10 cellular contexts compared by ENCODE assay signal in the genomic region with DNA sequence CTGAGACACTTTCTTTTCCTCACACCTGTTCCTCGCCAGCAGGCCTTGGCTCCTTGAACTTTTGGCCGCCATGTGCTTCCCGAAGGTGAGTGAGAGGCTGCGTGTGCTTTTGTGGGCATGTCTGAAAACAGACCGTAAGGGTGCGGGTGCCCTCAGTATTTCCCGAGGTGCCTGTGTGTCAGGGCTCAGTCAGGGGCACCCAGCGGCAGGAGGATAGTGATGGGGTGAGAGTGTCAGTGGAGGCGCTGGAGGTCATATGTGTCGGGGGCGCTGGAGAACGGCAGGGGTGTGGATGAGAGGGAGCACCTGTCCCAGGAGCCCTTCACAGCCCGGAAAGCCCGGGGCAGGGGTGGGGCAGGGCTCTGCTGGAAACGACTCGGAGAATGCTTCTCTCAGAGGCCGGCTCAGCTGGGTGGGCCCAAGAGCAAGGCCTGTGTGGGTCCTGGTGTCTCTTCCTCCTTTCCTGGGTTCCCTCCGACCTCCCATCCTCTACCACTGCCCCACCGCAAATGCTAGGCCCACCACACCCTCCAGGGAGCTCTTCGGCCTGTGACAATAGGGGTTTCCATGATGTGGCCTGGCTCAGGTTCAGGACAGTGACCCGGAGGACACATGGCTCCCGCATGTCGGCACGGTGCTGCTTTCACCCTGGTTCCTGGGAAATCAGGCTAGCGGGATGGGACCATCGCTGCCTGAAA. TPM values are rescaled to one million over a fixed set of nuclear protein-coding genes. Genes with fewer than 3 reads are reported as not detected.
A peak's percentile ranks its signal among the peaks of the same experiment; 100 is the strongest.
DNase-seq lines count a peak whose midpoint lies in the region; ATAC-seq and TF ChIP-seq lines count a peak whose summit lies in the region.
"Had no signal": no experiment of that assay in that cellular context is flagged by ENCODE, and none has a peak within 500 bp of the region (broad histone marks: within the 10 kb centered on the region; RNA-seq: fewer than 3 reads in every experiment).

No MANE protein-coding gene starts in this region.

- ATAC-seq in Panc1 (peak; percentile 22; the same call in 1 of the 2 replicates), GM19324 (IDR thresholded peaks at IDR 0.05; ENCODE audit: low FRiP score, unreplicated experiment) (no peak), GM18909 (IDR thresholded peaks at IDR 0.05; ENCODE audit: poor library complexity, unreplicated experiment) (no peak), GM21529 (IDR thresholded peaks at IDR 0.05; ENCODE audit: unreplicated experiment) (no peak)

- no peaks in the 10 kb centered on the region for H3K36me3 ChIP-seq in BLaER1 treated with 17β-estradiol and CSF1 and Interleukin-3, amounts not matched to agents 10 nM and 100 nM
- H3K36me3 ChIP-seq in Panc1 (ENCODE audit: control insufficient read depth, insufficient read depth, low read length), result no peaks in the 10 kb centered on the region
- peaks cover 0 to 11% of the 10 kb centered on the region in 2 donors for H3K36me3 ChIP-seq in duodenal mucosa (ENCODE audit: control insufficient read depth in 1 of 2, insufficient read depth in 2 of 2, low read length in 2 of 2)
- no peaks in the 10 kb centered on the region for H3K36me3 ChIP-seq in neuronal stem cell (replicated peaks in 1 of 2; ENCODE audit: control insufficient read depth in 2 of 2, insufficient read depth in 2 of 2, low read length in 2 of 2)

- no peak overlapping the region for H4K8ac ChIP-seq in neuronal stem cell (ENCODE audit: low read depth, low read length)

- H3K27ac ChIP-seq in BLaER1 treated with 17β-estradiol and CSF1 and Interleukin-3, amounts not matched to agents 10 nM and 100 nM, result peak overlapping the region in 3 of 11 experiments; percentile 37 to 59 (median 37); a peak in 5 of 22 replicates
- H3K27ac ChIP-seq in Panc1 (ENCODE audit: low read length), result no peak overlapping the region; the same call in 1 of the 2 replicates
- H3K27ac ChIP-seq in duodenal mucosa (ENCODE audit: low read depth, low read length), result peak overlapping the region; percentile 53
- no peak overlapping the region for H3K27ac ChIP-seq in neuronal stem cell (replicated peaks; ENCODE audit: low read length)

- no CpG with 5 or more reads among the region's 26 CpGs for WGBS in neuronal stem cell (ENCODE audit: extremely low coverage in 2 of 2, insufficient read length in 2 of 2, insufficient replicate concordance in 1 of 2), 2 donors

- peak overlapping the region; percentile 11 for H2BK5ac ChIP-seq in neuronal stem cell (ENCODE audit: low read length)

- H3K27me3 ChIP-seq in BLaER1 treated with 17β-estradiol and CSF1 and Interleukin-3, amounts not matched to agents 10 nM and 100 nM, result no peaks in the 10 kb centered on the region
- H3K27me3 ChIP-seq in Panc1 (ENCODE audit: control insufficient read depth, insufficient read depth, low read length) (no peaks in the 10 kb centered on the region), duodenal mucosa (ENCODE audit: control insufficient read depth in 1 of 2, insufficient read depth in 2 of 2, low read length in 2 of 2) (no peaks in the 10 kb centered on the region), neuronal stem cell (ENCODE audit: control insufficient read depth in 3 of 3, insufficient read depth in 3 of 3, low read depth in 1 of 3, low read length in 3 of 3) (peaks cover 0 to 18% (median 0%) of the 10 kb centered on the region in 3 experiments)

- no peaks in the 10 kb centered on the region for H4K20me1 ChIP-seq in BLaER1 treated with 17β-estradiol and CSF1 and Interleukin-3, amounts not matched to agents 10 nM and 100 nM

- peak overlapping the region in 2 of 11 experiments; percentile 4 to 6; a peak in 1 of 22 replicates for H3K9ac ChIP-seq in BLaER1 treated with 17β-estradiol and CSF1 and Interleukin-3, amounts not matched to agents 10 nM and 100 nM
- H3K9ac ChIP-seq in duodenal mucosa (ENCODE audit: low read depth in 1 of 2, low read length in 2 of 2) (peak overlapping the region; percentile 55 to 89), neuronal stem cell (ENCODE audit: low read depth, low read length, poor library complexity) (no peak overlapping the region)

- H3K4me2 ChIP-seq in BLaER1 treated with 17β-estradiol and CSF1 and Interleukin-3, amounts not matched to agents 10 nM and 100 nM, result peak overlapping the region in 8 of 11 experiments; percentile 19 to 62 (median 28); a peak in 11 of 22 replicates
- no peak overlapping the region for H3K4me2 ChIP-seq in neuronal stem cell (ENCODE audit: insufficient read depth, low read length, poor library complexity, severe bottlenecking)

- POLR2A ChIA-PET in Panc1 (lab: Charles Lee), result no interaction called here

- no peak overlapping the region for H2AFZ ChIP-seq in neuronal stem cell (ENCODE audit: low read length)

- peak overlapping the region; percentile 65 for H4K91ac ChIP-seq in neuronal stem cell (ENCODE audit: low read depth, low read length, poor library complexity)

- no peak overlapping the region for H3K18ac ChIP-seq in neuronal stem cell (ENCODE audit: low read length)

- no TSS peak for BruUV-seq in Panc1 (replicated peaks; lab: Mats Ljungman, UMichigan)

- peaks cover 0 to 8% (median 5%) of the 10 kb centered on the region in 11 experiments; a peak in 7 of 22 replicates for H3K9me3 ChIP-seq in BLaER1 treated with 17β-estradiol and CSF1 and Interleukin-3, amounts not matched to agents 10 nM and 100 nM (replicated peaks in 1 of 11)
- no peaks in the 10 kb centered on the region for H3K9me3 ChIP-seq in Panc1 (ENCODE audit: control insufficient read depth, insufficient read depth, low read depth, low read length)
- no peaks in the 10 kb centered on the region for H3K9me3 ChIP-seq in duodenal mucosa (ENCODE audit: control insufficient read depth in 1 of 2, low read length in 2 of 2)
- no peaks in the 10 kb centered on the region for H3K9me3 ChIP-seq in neuronal stem cell (replicated peaks in 1 of 2; ENCODE audit: control insufficient read depth in 2 of 2, insufficient read depth in 1 of 2, low read depth in 1 of 2, low read length in 2 of 2)

- no peaks in the 10 kb centered on the region for H3K79me1 ChIP-seq in neuronal stem cell (ENCODE audit: low read depth, low read length)

- TF ChIP-seq CTCF in Panc1 (IDR thresholded peaks at IDR 0.05), result no peak

- peak overlapping the region; percentile 59 for H2BK15ac ChIP-seq in neuronal stem cell (ENCODE audit: low read length)

- H2BK120ac ChIP-seq in neuronal stem cell (ENCODE audit: low read depth, low read length), result no peak overlapping the region

- H3K4ac ChIP-seq in neuronal stem cell (ENCODE audit: low read length), result no peak overlapping the region

- H3K23ac ChIP-seq in neuronal stem cell (ENCODE audit: low read depth, low read length, poor library complexity), result no peak overlapping the region

- H2AK5ac ChIP-seq in neuronal stem cell (ENCODE audit: low read depth, low read length), result no peak overlapping the region

- in situ Hi-C loops in Panc1 (cut with HindIII; ENCODE audit: low pct_unique_long_range_greater_than_20kb, low sequenced_read_pairs), result no loop called here

- CTCF ChIA-PET in Panc1 (lab: Charles Lee), result no interaction called here

- no peak overlapping the region for H3K4me3 ChIP-seq in BLaER1 treated with 17β-estradiol and CSF1 and Interleukin-3, amounts not matched to agents 10 nM and 100 nM
- H3K4me3 ChIP-seq in Panc1 (ENCODE audit: low read depth in 2 of 2, low read length in 2 of 2) (no peak overlapping the region), duodenal mucosa (ENCODE audit: low read depth in 1 of 2, low read length in 2 of 2) (peak overlapping the region; percentile 76), neuronal stem cell (ENCODE audit: low read length in 2 of 2) (no peak overlapping the region)

- H2BK12ac ChIP-seq in neuronal stem cell (ENCODE audit: low read length), result peak overlapping the region; percentile 42

- DNase-seq in Panc1 (ENCODE audit: low read depth, low spot score), result no peak
- DNase-seq in neuronal stem cell (ENCODE audit: low spot score), result no peak
- DNase-seq in GOT3 (lab: John Stamatoyannopoulos, UW), result no peak
- DNase-seq: NCI-H526 treated with DMSO at 0.1 percent for 48 hours had no signal

- H3K14ac ChIP-seq in neuronal stem cell (ENCODE audit: low read length), result no peak overlapping the region

- intact Hi-C loops in Panc1 (cut with micrococcal nuclease; ENCODE audit: unreplicated experiment), result no loop called here

- peaks cover 9 to 47% (median 36%) of the 10 kb centered on the region in 10 experiments for H3K4me1 ChIP-seq in BLaER1 treated with 17β-estradiol and CSF1 and Interleukin-3, amounts not matched to agents 10 nM and 100 nM
- peaks cover 8% of the 10 kb centered on the region; the same call in 1 of the 2 replicates for H3K4me1 ChIP-seq in Panc1 (ENCODE audit: control insufficient read depth, insufficient read depth, low read length)
- peaks cover 14 to 26% of the 10 kb centered on the region in 2 donors for H3K4me1 ChIP-seq in duodenal mucosa (ENCODE audit: control insufficient read depth in 1 of 2, insufficient read depth in 2 of 2, low read length in 2 of 2)
- peaks cover 0 to 3% of the 10 kb centered on the region in 2 donors for H3K4me1 ChIP-seq in neuronal stem cell (ENCODE audit: control insufficient read depth in 2 of 2, insufficient read depth in 1 of 2, low read depth in 1 of 2, low read length in 2 of 2)

RNA-seq across cellular contexts. Expression of gene IL32, which starts 0.5 kb away (rescaled TPM):
- total RNA-seq in Panc1 (2021; ENCODE audit: unreplicated experiment), result 17.1 TPM
- 18.5 TPM for polyA plus RNA-seq in Panc1 (2012; ENCODE audit: insufficient read length)
- polyA plus RNA-seq in neuronal stem cell (2013, experiment 1 of 2), result 0.81 TPM
- polyA plus RNA-seq in neuronal stem cell (2013, experiment 2 of 2), result 0.69 TPM

RNA-seq across cellular contexts. Expression of gene MMP25, which starts 19.5 kb away (rescaled TPM):
- 0.67 TPM for total RNA-seq in Panc1 (2021; ENCODE audit: unreplicated experiment)
- 2.1 TPM for polyA plus RNA-seq in Panc1 (2012; ENCODE audit: insufficient read length)
- 0.28 TPM for polyA plus RNA-seq in neuronal stem cell (2013, experiment 1 of 2)
- polyA plus RNA-seq in neuronal stem cell (2013, experiment 2 of 2), result 0.26 TPM

RNA-seq across cellular contexts. Expression of gene BICDL2, which starts 29.1 kb away (rescaled TPM):
- 0.21 TPM for total RNA-seq in Panc1 (2021; ENCODE audit: unreplicated experiment)
- polyA plus RNA-seq in Panc1 (2012; ENCODE audit: insufficient read length), result 0.12 TPM
- not detected for polyA plus RNA-seq in neuronal stem cell (2013, experiment 1 of 2)
- not detected for polyA plus RNA-seq in neuronal stem cell (2013, experiment 2 of 2)

RNA-seq across cellular contexts. Expression of gene ZSCAN10, which starts 33.2 kb away (rescaled TPM):
- total RNA-seq in Panc1 (2021; ENCODE audit: unreplicated experiment), result 0.21 TPM
- polyA plus RNA-seq in Panc1 (2012; ENCODE audit: insufficient read length), result not detected
- polyA plus RNA-seq in neuronal stem cell (2013, experiment 1 of 2), result 1.1 TPM
- 1.1 TPM for polyA plus RNA-seq in neuronal stem cell (2013, experiment 2 of 2)
- total RNA-seq: lower leg skin had no signal

RNA-seq across cellular contexts. Expression of gene THOC6, which starts 42.1 kb away (rescaled TPM):
- total RNA-seq in Panc1 (2021; ENCODE audit: unreplicated experiment), result 56.7 TPM
- 65.2 TPM for polyA plus RNA-seq in Panc1 (2012; ENCODE audit: insufficient read length)
- polyA plus RNA-seq in neuronal stem cell (2013, experiment 1 of 2), result 24.2 TPM
- 23.0 TPM for polyA plus RNA-seq in neuronal stem cell (2013, experiment 2 of 2)

Comparison
In these comparisons a context has a peak if more than half of its experiments do, and no peak if none do; other contexts are left out.
1. H3K4me3 ChIP-seq: peak in duodenal mucosa (2 of 2); none in BLaER1 treated with 17β-estradiol and CSF1 and Interleukin-3, amounts not matched to agents 10 nM and 100 nM (0 of 10), Panc1 (0 of 2) and neuronal stem cell (0 of 2).